ENCODE assay signal across 28 cellular contexts in the genomic region with DNA sequence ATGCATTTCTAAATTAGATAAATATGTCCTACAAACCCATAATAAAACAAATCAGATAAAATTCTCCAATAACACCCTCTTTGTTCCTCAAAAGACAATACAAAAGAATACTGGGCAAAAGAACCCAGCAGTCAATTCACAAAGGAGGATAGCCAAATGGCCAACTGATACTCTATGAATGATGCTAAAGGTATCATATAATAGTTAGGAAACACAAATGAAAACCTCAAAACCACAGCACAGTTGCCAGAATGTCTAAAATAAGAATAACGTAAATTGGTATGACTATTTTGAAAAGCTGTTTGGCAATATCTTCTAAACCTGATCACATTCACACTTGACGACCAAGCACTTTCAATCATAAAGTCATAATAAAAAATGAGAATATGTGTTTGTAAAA.
"Had no signal": no experiment of that assay in that cellular context is flagged by ENCODE, and none has a peak within 500 bp of the region (broad histone marks: within the 10 kb centered on the region; RNA-seq: fewer than 3 reads in every experiment).

No MANE protein-coding gene starts in this region.

- H3K27me3 ChIP-seq: esophagus muscularis mucosa, foreskin keratinocyte, heart right ventricle, left lung, sigmoid colon, spleen, testis, tibial artery had no signal

- H3K9me3 ChIP-seq: esophagus muscularis mucosa, heart right ventricle, left lung, psoas muscle, sigmoid colon, testis, tibial artery had no signal

- H3K36me3 ChIP-seq: esophagus muscularis mucosa, heart right ventricle, left lung, sigmoid colon, spleen, tibial artery had no signal

- H3K4me3 ChIP-seq: coronary artery, esophagus muscularis mucosa, heart right ventricle, left lung, psoas muscle, sigmoid colon, skin epidermis, spleen, testis, tibial artery had no signal

- DNase-seq: dermis blood vessel endothelial cell; effector memory CD4-positive, alpha-beta T cell; foreskin keratinocyte; glutamatergic neuron; heart right ventricle; hippocampal formation; left cardiac atrium; left lung; mammary epithelial cell; mesendoderm; midbrain; naive thymus-derived CD8-positive, alpha-beta T cell; nephron progenitor cell; nucleus accumbens; posterior cingulate gyrus; psoas muscle; right cardiac atrium; sigmoid colon; spleen; stimulated activated CD4-positive, alpha-beta T cell treated with anti-CD3 and anti-CD28 coated beads, Interleukin-4, amount 100 ng/mL, for 4 hours; stimulated activated naive CD8-positive, alpha-beta T cell treated with anti-CD3 and anti-CD28 coated beads, Interleukin-15, Interleukin-2, amounts not matched to agents 100 U/mL and 50 U/mL, for 24 hours; substantia nigra; testis; tibial artery had no signal

- ATAC-seq: foreskin keratinocyte; heart right ventricle; left cardiac atrium; left lung; naive thymus-derived CD8-positive, alpha-beta T cell; psoas muscle; right cardiac atrium; stimulated activated memory B cell treated with anti-CD40 and anti-IgM and Interleukin-4, amounts not matched to agents 10 μg/mL and 1 μg/mL and 100 μg/mL, for 72 hours; stimulated activated naive CD8-positive, alpha-beta T cell treated with anti-CD3 and anti-CD28 coated beads, Interleukin-15, Interleukin-2, amounts not matched to agents 100 U/mL and 50 U/mL, for 24 hours had no signal
